Comparison of ENCODE assay signal across 1 cellular context in the genomic region with DNA sequence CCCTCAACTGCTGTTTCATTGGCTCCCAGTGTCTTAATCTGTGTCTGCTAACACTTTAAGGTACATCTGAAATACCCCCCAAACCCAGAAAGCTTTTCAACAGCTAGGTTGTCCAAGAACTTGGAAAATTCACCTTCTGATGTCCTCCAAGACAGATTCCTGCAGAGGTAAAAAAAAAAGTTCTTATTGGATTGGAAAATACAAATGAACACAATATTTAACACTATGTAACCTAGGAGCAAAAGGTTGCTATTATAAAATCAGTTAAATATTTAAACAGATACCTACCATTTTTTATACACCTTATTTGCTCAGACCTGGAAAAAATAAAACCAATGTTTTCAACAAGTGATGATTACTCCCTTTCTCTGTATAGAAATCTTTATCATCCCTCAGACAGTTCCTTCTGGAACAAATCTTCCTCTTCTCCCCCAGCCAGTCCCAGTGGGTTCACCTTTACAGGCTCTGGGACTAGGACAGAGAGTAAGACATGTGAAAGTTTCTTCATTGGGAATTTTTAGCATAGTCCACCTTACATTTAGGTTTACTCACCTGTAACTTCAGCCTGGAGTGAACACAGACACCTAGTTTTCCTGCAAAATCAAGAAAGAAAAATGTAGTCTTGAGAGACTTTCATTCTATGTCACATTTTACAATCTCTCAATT.
TF ChIP-seq lines count a peak whose summit lies in the region.

No MANE protein-coding gene starts in this region.

TF ChIP-seq in endothelial cell of umbilical vein, 7 proteins besides CTCF, POLR2A, EP300 and RAD21:
- no peak for TF ChIP-seq GATA2 (IDR thresholded peaks at IDR 0.05; ENCODE audit: insufficient read depth, insufficient read length, low read depth, low read length)
- TF ChIP-seq FOS (IDR thresholded peaks at IDR 0.05; ENCODE audit: borderline replicate concordance, insufficient read depth, low read length), result no peak
- no peak for TF ChIP-seq MYC (IDR thresholded peaks at IDR 0.05; ENCODE audit: low read depth, low read length)
- peak; percentile 7 for TF ChIP-seq POLR2AphosphoS5 (IDR thresholded peaks at IDR 0.05; ENCODE audit: insufficient read depth, low read depth, low read length)
- TF ChIP-seq JUN (IDR thresholded peaks at IDR 0.05; ENCODE audit: borderline replicate concordance, insufficient read depth, insufficient read length, low read depth), result no peak
